In the genomic region with DNA sequence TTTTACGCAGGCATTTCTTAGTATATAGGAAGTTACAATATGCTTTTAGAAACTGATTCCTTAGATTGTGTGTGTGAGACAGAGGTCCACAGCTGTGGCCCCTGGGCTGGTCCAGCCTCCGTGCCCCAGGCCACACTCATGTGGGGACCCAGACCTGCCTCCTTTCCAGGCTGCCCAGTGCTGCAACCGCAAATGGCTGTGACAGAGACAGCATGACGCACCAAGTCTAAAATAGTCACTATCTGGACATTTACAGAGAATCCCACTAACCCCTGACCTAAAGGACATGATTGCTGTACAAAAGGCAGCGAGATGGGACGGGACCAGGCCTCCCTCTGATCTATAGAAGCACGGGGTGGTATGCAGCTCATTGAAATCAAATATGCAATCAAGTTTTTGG, we compare ENCODE assay signal across 21 cellular contexts.
DNase-seq lines count a peak whose midpoint lies in the region; ATAC-seq, FAIRE-seq and TF ChIP-seq lines count a peak whose summit lies in the region.
"Had no signal": no experiment of that assay in that cellular context is flagged by ENCODE, and none has a peak within 500 bp of the region (broad histone marks: within the 10 kb centered on the region; RNA-seq: fewer than 3 reads in every experiment).

No MANE protein-coding gene starts in this region.

- no peak overlapping the region for H4K8ac ChIP-seq in trophoblast cell (ENCODE audit: low read depth, low read length)

- peaks cover 10% of the 10 kb centered on the region for H3K79me1 ChIP-seq in trophoblast cell (ENCODE audit: low read length)

- no peak overlapping the region for H3K18ac ChIP-seq in trophoblast cell (ENCODE audit: low read length)

- no peak overlapping the region for H4K12ac ChIP-seq in trophoblast cell (ENCODE audit: low read depth, low read length)

- H2BK5ac ChIP-seq in trophoblast cell (ENCODE audit: low read depth, low read length, poor library complexity): no peak overlapping the region

- H3K4me1 Mint-ChIP-seq in astrocyte (ENCODE audit: low read depth, unreplicated experiment) (peaks cover 14% of the 10 kb centered on the region), osteocyte (ENCODE audit: unreplicated experiment) (peaks cover 16% of the 10 kb centered on the region)
- H3K4me1 Mint-ChIP-seq: CD4-positive, alpha-beta memory T cell had no signal

- no peak overlapping the region for H3K4me3 Mint-ChIP-seq in astrocyte (ENCODE audit: unreplicated experiment)
- no peak overlapping the region for H3K4me3 Mint-ChIP-seq in osteocyte (ENCODE audit: unreplicated experiment)
- H3K4me3 Mint-ChIP-seq: CD4-positive, alpha-beta memory T cell had no signal

- no peaks in the 10 kb centered on the region for H3K9me3 Mint-ChIP-seq in astrocyte (ENCODE audit: unreplicated experiment)
- H3K9me3 Mint-ChIP-seq in osteocyte (ENCODE audit: unreplicated experiment): peaks cover 4% of the 10 kb centered on the region

- no peak overlapping the region for H3K23ac ChIP-seq in trophoblast cell (ENCODE audit: low read length)

- H3K27ac ChIP-seq in astrocyte (ENCODE audit: low read depth, low read length): no peak overlapping the region
- peak overlapping the region; percentile 73 for H3K27ac ChIP-seq in trophoblast cell (ENCODE audit: low read depth, low read length)
- H3K27ac ChIP-seq: A549 had no signal

- H4K20me1 ChIP-seq in astrocyte (ENCODE audit: insufficient read depth, low read length): no peaks in the 10 kb centered on the region

- DNase-seq in M059J (ENCODE audit: low read depth): peak; percentile 20
- no peak for DNase-seq in astrocyte (ENCODE audit: low read depth)
- DNase-seq in trophoblast cell: peak; percentile 80 to 83
- no peak for DNase-seq in osteocyte (ENCODE audit: extremely low spot score, unreplicated experiment)
- DNase-seq in AML-193 (lab: John Stamatoyannopoulos, UW): no peak
- DNase-seq: 8988T; ACHN; C1 segment of cervical spinal cord; Calu3; CD4-positive, alpha-beta memory T cell; COR-L47; DMS53; DMS79 treated with DMSO at 0.1 percent for 48 hours; GF-D8; H7; HCEC 1CT had no signal

- ATAC-seq in HG03095 (IDR thresholded peaks at IDR 0.05; ENCODE audit: unreplicated experiment): no peak
- ATAC-seq: A549 had no signal

- H2BK12ac ChIP-seq in trophoblast cell (ENCODE audit: low read length): no peak overlapping the region

- no CpG with 5 or more reads among the region's 7 CpGs for WGBS in trophoblast cell (ENCODE audit: extremely low coverage, insufficient coverage, insufficient read length)

- H3K79me2 ChIP-seq in astrocyte (ENCODE audit: insufficient read depth, low read length) (no peaks in the 10 kb centered on the region), trophoblast cell (ENCODE audit: control insufficient read depth, insufficient read depth, low read length, poor library complexity) (peaks cover 2% of the 10 kb centered on the region)

- H3K4me2 ChIP-seq in astrocyte (ENCODE audit: low read length) (no peak overlapping the region), trophoblast cell (ENCODE audit: low read length) (no peak overlapping the region)
- H3K4me2 ChIP-seq: A549 had no signal

- H3K27ac Mint-ChIP-seq in astrocyte (ENCODE audit: unreplicated experiment): peak overlapping the region; percentile 77
- H3K27ac Mint-ChIP-seq in osteocyte (ENCODE audit: unreplicated experiment): no peak overlapping the region
- H3K27ac Mint-ChIP-seq: CD4-positive, alpha-beta memory T cell had no signal

- H3K4me3 ChIP-seq in astrocyte (ENCODE audit: insufficient read depth, low read depth, low read length) (no peak overlapping the region), trophoblast cell (ENCODE audit: low read depth, low read length) (no peak overlapping the region)
- H3K4me3 ChIP-seq: A549 had no signal

- peak overlapping the region; percentile 22 for H4K91ac ChIP-seq in trophoblast cell (ENCODE audit: low read depth, low read length)

- no peaks in the 10 kb centered on the region for H3K27me3 ChIP-seq in astrocyte (ENCODE audit: insufficient read depth, low read length)
- H3K27me3 ChIP-seq in trophoblast cell (ENCODE audit: insufficient read depth, low read length): no peaks in the 10 kb centered on the region

- H2AFZ ChIP-seq in astrocyte (ENCODE audit: low read depth, low read length) (no peak overlapping the region), trophoblast cell (ENCODE audit: insufficient read depth, low read length, poor library complexity) (no peak overlapping the region)

- no peak overlapping the region for H3K4ac ChIP-seq in trophoblast cell (ENCODE audit: low read depth, low read length)

- TF ChIP-seq CTCF in astrocyte (IDR thresholded peaks at IDR 0.05; ENCODE audit: insufficient read depth, low read depth, low read length): no peak
- no peak for TF ChIP-seq CTCF in osteocyte (IDR thresholded peaks at IDR 0.05)

- H3K36me3 ChIP-seq in astrocyte (ENCODE audit: insufficient read depth, low read length) (no peaks in the 10 kb centered on the region), trophoblast cell (ENCODE audit: control insufficient read depth in 1 of 2, insufficient read depth in 2 of 2, low read length in 2 of 2) (no peaks in the 10 kb centered on the region)

- no peak for FAIRE-seq in astrocyte (lab: Jason Lieb, UNC)
- FAIRE-seq: A549, GM12891, GM18507, H1 had no signal

- no peak overlapping the region for H3K9ac ChIP-seq in astrocyte (ENCODE audit: low read length)
- no peak overlapping the region for H3K9ac ChIP-seq in trophoblast cell (ENCODE audit: low read length)

- no peak overlapping the region for H2AK5ac ChIP-seq in trophoblast cell (ENCODE audit: low read length)

- no peak overlapping the region for H3K14ac ChIP-seq in trophoblast cell (ENCODE audit: low read length)

- H3K27me3 Mint-ChIP-seq in astrocyte (ENCODE audit: low read depth, unreplicated experiment): peaks cover 10% of the 10 kb centered on the region
- H3K27me3 Mint-ChIP-seq in osteocyte (ENCODE audit: unreplicated experiment): peaks cover 4% of the 10 kb centered on the region

- H3K4me1 ChIP-seq in astrocyte (ENCODE audit: insufficient read depth, low read length) (no peaks in the 10 kb centered on the region), trophoblast cell (ENCODE audit: control insufficient read depth in 1 of 2, insufficient read depth in 2 of 2, low read length in 2 of 2) (peaks cover 14 to 23% of the 10 kb centered on the region in 2 experiments)
- H3K4me1 ChIP-seq: A549 had no signal

- peak overlapping the region; percentile 33 for H2BK120ac ChIP-seq in trophoblast cell (ENCODE audit: insufficient read depth, low read length, poor library complexity)

- no peaks in the 10 kb centered on the region for H3K36me3 Mint-ChIP-seq in astrocyte (ENCODE audit: low read depth, unreplicated experiment)
- peaks cover 3% of the 10 kb centered on the region for H3K36me3 Mint-ChIP-seq in osteocyte (ENCODE audit: unreplicated experiment)
- H3K36me3 Mint-ChIP-seq: CD4-positive, alpha-beta memory T cell had no signal

- H3K9me3 ChIP-seq in astrocyte (ENCODE audit: insufficient read depth, low read depth, low read length) (peaks cover 5% of the 10 kb centered on the region), trophoblast cell (ENCODE audit: insufficient read depth, low read depth, low read length) (peaks cover 6% of the 10 kb centered on the region)

Comparison
In these comparisons a context has a peak if more than half of its experiments do, and no peak if none do; other contexts are left out.
1. DNase-seq: peak in M059J (single experiment) and trophoblast cell (2 of 2); none in astrocyte (single experiment), osteocyte (single experiment) and AML-193 (0 of 2).